Comparison of ENCODE assay signal across 11 cellular contexts in genomic region chr4:171644430-171645057, GRCh38.
DNase-seq lines count a peak whose midpoint lies in the region; ATAC-seq and TF ChIP-seq lines count a peak whose summit lies in the region.
"Had no signal": no experiment of that assay in that cellular context is flagged by ENCODE, and none has a peak within 500 bp of the region (broad histone marks: within the 10 kb centered on the region; RNA-seq: fewer than 3 reads in every experiment).

No MANE protein-coding gene starts in this region.

- peak overlapping the region; percentile 3 for H3K4me3 Mint-ChIP-seq in T-helper 1 cell treated with Interleukin-12 subunit alpha and Interleukin-12 subunit beta and Interleukin-4 antibody, amounts not matched to agents 30 μg/mL and 1 μg/mL, for 36 hours
- H3K4me3 Mint-ChIP-seq in stimulated activated naive B cell treated with anti-CD40 and anti-IgM and Interleukin-4, amounts not matched to agents 10 μg/mL and 1 μg/mL and 100 μg/mL, for 72 hours: peak overlapping the region; percentile 44 to 53

- H3K4me1 Mint-ChIP-seq in T-helper 1 cell treated with Interleukin-12 subunit alpha and Interleukin-12 subunit beta and Interleukin-4 antibody, amounts not matched to agents 30 μg/mL and 1 μg/mL, for 36 hours (ENCODE audit: low read depth): peaks cover 4% of the 10 kb centered on the region
- H3K4me1 Mint-ChIP-seq in stimulated activated naive B cell treated with anti-CD40 and anti-IgM and Interleukin-4, amounts not matched to agents 10 μg/mL and 1 μg/mL and 100 μg/mL, for 72 hours: peaks cover 27 to 59% of the 10 kb centered on the region in 2 donors

- no peaks in the 10 kb centered on the region for H3K9me3 ChIP-seq in MM.1S (replicated peaks; ENCODE audit: insufficient read depth, low read length)
- H3K9me3 ChIP-seq: upper lobe of right lung had no signal

- peak overlapping the region; percentile 71 for H3K4me2 ChIP-seq in MM.1S (ENCODE audit: low read depth, low read length)
- H3K4me2 ChIP-seq: smooth muscle cell had no signal

- DNase-seq in T-helper 1 cell (no peak), MM.1S (peak; percentile 86), DMS153 (lab: John Stamatoyannopoulos, UW) (no peak), SHP77 (lab: John Stamatoyannopoulos, UW) (no peak)
- peak; percentile 63 for DNase-seq in stimulated activated naive B cell treated with anti-CD40 and anti-IgM and Interleukin-4, amounts not matched to agents 10 μg/mL and 1 μg/mL and 100 μg/mL, for 72 hours
- no peak for DNase-seq in central memory CD4-positive, alpha-beta T cell
- DNase-seq: NCI-H446, upper lobe of right lung had no signal

- peak; percentile 85 for ATAC-seq in HG02798 (IDR thresholded peaks at IDR 0.05; ENCODE audit: poor library complexity, unreplicated experiment)
- ATAC-seq in stimulated activated naive B cell treated with anti-CD40 and anti-IgM and Interleukin-4, amounts not matched to agents 10 μg/mL and 1 μg/mL and 100 μg/mL, for 72 hours (replicated peaks): peak; percentile 88
- ATAC-seq: upper lobe of right lung had no signal

- no peaks in the 10 kb centered on the region for H3K9me2 ChIP-seq in MM.1S (replicated peaks; ENCODE audit: insufficient read depth, low read length)

- H3K9me3 Mint-ChIP-seq in T-helper 1 cell treated with Interleukin-12 subunit alpha and Interleukin-12 subunit beta and Interleukin-4 antibody, amounts not matched to agents 30 μg/mL and 1 μg/mL, for 36 hours: no peaks in the 10 kb centered on the region
- H3K9me3 Mint-ChIP-seq in stimulated activated naive B cell treated with anti-CD40 and anti-IgM and Interleukin-4, amounts not matched to agents 10 μg/mL and 1 μg/mL and 100 μg/mL, for 72 hours: peaks cover 3% of the 10 kb centered on the region in 2 donors

- H3K79me2 ChIP-seq in MM.1S (ENCODE audit: low read length): no peaks in the 10 kb centered on the region

- peak overlapping the region; percentile 47 for H3K4me3 ChIP-seq in MM.1S (ENCODE audit: low read length)
- H3K4me3 ChIP-seq: smooth muscle cell, upper lobe of right lung had no signal

- H4K20me1 ChIP-seq in MM.1S (ENCODE audit: insufficient read depth, low read length): peaks cover 5% of the 10 kb centered on the region; the same call in 1 of the 2 replicates

- H3K36me3 ChIP-seq in MM.1S (replicated peaks; ENCODE audit: insufficient read depth, low read length): no peaks in the 10 kb centered on the region
- H3K36me3 ChIP-seq: upper lobe of right lung had no signal

- peaks cover 19% of the 10 kb centered on the region for H3F3A ChIP-seq in MM.1S (ENCODE audit: insufficient read depth, low read length)

- no peaks in the 10 kb centered on the region for H3K27me3 Mint-ChIP-seq in T-helper 1 cell treated with Interleukin-12 subunit alpha and Interleukin-12 subunit beta and Interleukin-4 antibody, amounts not matched to agents 30 μg/mL and 1 μg/mL, for 36 hours (ENCODE audit: low read depth)
- no peaks in the 10 kb centered on the region for H3K27me3 Mint-ChIP-seq in stimulated activated naive B cell treated with anti-CD40 and anti-IgM and Interleukin-4, amounts not matched to agents 10 μg/mL and 1 μg/mL and 100 μg/mL, for 72 hours

- peak overlapping the region; percentile 44; the same call in 1 of the 2 replicates for H3K27ac ChIP-seq in MM.1S (ENCODE audit: low read length)
- H3K27ac ChIP-seq: upper lobe of right lung had no signal

- peaks cover 35% of the 10 kb centered on the region for H3K27me3 ChIP-seq in MM.1S (replicated peaks; ENCODE audit: insufficient read depth, low read length)
- H3K27me3 ChIP-seq: upper lobe of right lung had no signal

- no peak for TF ChIP-seq CTCF in MM.1S (IDR thresholded peaks at IDR 0.05; ENCODE audit: low read length)

- no peaks in the 10 kb centered on the region for H3K36me3 Mint-ChIP-seq in T-helper 1 cell treated with Interleukin-12 subunit alpha and Interleukin-12 subunit beta and Interleukin-4 antibody, amounts not matched to agents 30 μg/mL and 1 μg/mL, for 36 hours (ENCODE audit: low read depth)
- H3K36me3 Mint-ChIP-seq in stimulated activated naive B cell treated with anti-CD40 and anti-IgM and Interleukin-4, amounts not matched to agents 10 μg/mL and 1 μg/mL and 100 μg/mL, for 72 hours: peaks cover 3 to 10% of the 10 kb centered on the region in 2 donors

- H3K9ac ChIP-seq in MM.1S (ENCODE audit: low read length): no peak overlapping the region

- no peak overlapping the region for H2AFZ ChIP-seq in MM.1S (ENCODE audit: low read length)

- H3K27ac Mint-ChIP-seq in T-helper 1 cell treated with Interleukin-12 subunit alpha and Interleukin-12 subunit beta and Interleukin-4 antibody, amounts not matched to agents 30 μg/mL and 1 μg/mL, for 36 hours: no peak overlapping the region
- peak overlapping the region; percentile 85 for H3K27ac Mint-ChIP-seq in stimulated activated naive B cell treated with anti-CD40 and anti-IgM and Interleukin-4, amounts not matched to agents 10 μg/mL and 1 μg/mL and 100 μg/mL, for 72 hours

- peaks cover 17% of the 10 kb centered on the region for H3K4me1 ChIP-seq in MM.1S (ENCODE audit: low read length)
- H3K4me1 ChIP-seq: upper lobe of right lung had no signal

Comparison
In these comparisons a context has a peak if more than half of its experiments do, and no peak if none do; other contexts are left out.
1. DNase-seq: peak in MM.1S (single experiment) and stimulated activated naive B cell treated with anti-CD40 and anti-IgM and Interleukin-4, amounts not matched to agents 10 μg/mL and 1 μg/mL and 100 μg/mL, for 72 hours (single experiment); none in T-helper 1 cell (0 of 5), central memory CD4-positive, alpha-beta T cell (single experiment), DMS153 (single experiment) and SHP77 (0 of 2).